8 cellular contexts compared by ENCODE assay signal in the genomic region with DNA sequence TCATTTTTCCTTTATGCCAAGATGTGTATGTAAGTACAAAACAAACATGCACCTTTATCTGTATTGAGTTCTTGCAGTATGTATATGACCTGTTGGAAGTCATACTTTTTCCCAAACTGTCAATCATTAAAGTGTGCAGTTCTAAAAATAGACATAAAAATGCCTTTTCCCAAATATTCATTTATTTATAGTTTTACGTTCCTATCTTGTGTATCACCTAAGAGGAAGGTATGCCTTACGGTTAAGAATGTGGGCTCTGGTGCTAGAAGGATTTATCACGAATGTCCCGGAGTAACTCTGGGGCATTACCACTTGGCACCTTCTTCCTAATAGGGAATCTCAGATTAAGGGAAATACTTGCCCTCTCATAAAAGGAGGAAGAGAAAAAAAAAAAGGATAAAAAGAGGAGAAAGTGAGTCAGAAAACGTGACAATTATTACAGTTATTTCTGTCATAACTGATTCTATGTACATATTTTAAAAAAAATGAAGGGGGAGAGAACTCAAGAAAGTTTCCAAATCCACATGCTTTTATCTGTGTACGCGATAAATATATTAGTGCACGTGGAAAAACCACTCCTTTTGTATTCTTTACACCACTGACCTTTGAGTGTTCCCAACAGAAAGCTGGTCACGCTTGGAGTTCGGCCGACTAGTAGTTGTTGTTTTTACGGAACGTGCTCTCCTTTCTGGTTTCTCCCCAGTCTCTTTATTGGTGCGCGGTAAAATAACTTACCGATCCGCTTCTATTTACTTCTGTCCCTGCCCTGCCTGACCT. TPM values are rescaled to one million over a fixed set of nuclear protein-coding genes. Genes with fewer than 3 reads are reported as not detected.
DNase-seq lines count a peak whose midpoint lies in the region; ATAC-seq and TF ChIP-seq lines count a peak whose summit lies in the region.

No MANE protein-coding gene starts in this region.

- under 1% methylated on average over 17 of the region's 17 CpGs for WGBS in prostate gland

- H3K4me3 ChIP-seq in GM12865 (ENCODE audit: low read depth, low read length) (peak overlapping the region; percentile 96), MM.1S (ENCODE audit: low read length) (peak overlapping the region; percentile 89), prostate gland (peak overlapping the region; percentile 54 to 89)

- H3K9me3 ChIP-seq in MM.1S (replicated peaks; ENCODE audit: insufficient read depth, low read length): no peaks in the 10 kb centered on the region
- no peaks in the 10 kb centered on the region for H3K9me3 ChIP-seq in prostate gland

- no peaks in the 10 kb centered on the region for H3K9me2 ChIP-seq in MM.1S (replicated peaks; ENCODE audit: insufficient read depth, low read length)

- H3K79me2 ChIP-seq in MM.1S (ENCODE audit: low read length): peaks cover 76% of the 10 kb centered on the region

- intact Hi-C loops in prostate gland (cut with DNase I): no loop called here

- no peak for TF ChIP-seq CTCF in GM12865 (IDR thresholded peaks at IDR 0.05; ENCODE audit: insufficient read depth, low read depth, low read length, missing control alignments)
- no peak for TF ChIP-seq CTCF in MM.1S (IDR thresholded peaks at IDR 0.05; ENCODE audit: low read length)
- no peak for TF ChIP-seq CTCF in prostate gland (IDR thresholded peaks at IDR 0.05)

- TF ChIP-seq POLR2A in erythroblast (IDR thresholded peaks at IDR 0.05; ENCODE audit: low read length) (no peak), prostate gland (IDR thresholded peaks at IDR 0.05) (no peak)

- peak overlapping the region; percentile 87 for H3K4me2 ChIP-seq in MM.1S (ENCODE audit: low read depth, low read length)

- peak overlapping the region; percentile 93 for H3K9ac ChIP-seq in MM.1S (ENCODE audit: low read length)

- DNase-seq in GM12865 (ENCODE audit: low read depth) (no peak), MM.1S (no peak), erythroblast (lab: John Stamatoyannopoulos, UW) (peak; percentile 28 to 34), prostate gland (ENCODE audit: low spot score) (peak; percentile 85), NCI-H1694 (lab: John Stamatoyannopoulos, UW) (no peak), AG08395 (ENCODE audit: low spot score) (no peak), activated gamma-delta T cell (lab: John Stamatoyannopoulos, UW) (no peak)

- H4K20me1 ChIP-seq in MM.1S (ENCODE audit: insufficient read depth, low read length): peaks cover 4% of the 10 kb centered on the region; the same call in 1 of the 2 replicates

- no peaks in the 10 kb centered on the region; the same call in 1 of the 2 replicates for H3K36me3 ChIP-seq in MM.1S (replicated peaks; ENCODE audit: insufficient read depth, low read length)
- H3K36me3 ChIP-seq in prostate gland: no peaks in the 10 kb centered on the region

- no peak for ATAC-seq in HG03378 (IDR thresholded peaks at IDR 0.05; ENCODE audit: unreplicated experiment)

- no peaks in the 10 kb centered on the region for H3F3A ChIP-seq in MM.1S (ENCODE audit: insufficient read depth, low read length)

- H3K27me3 ChIP-seq in MM.1S (replicated peaks; ENCODE audit: insufficient read depth, low read length) (no peaks in the 10 kb centered on the region), prostate gland (replicated peaks; ENCODE audit: insufficient read depth) (no peaks in the 10 kb centered on the region)

- H3K27ac ChIP-seq in MM.1S (ENCODE audit: low read length) (peak overlapping the region; percentile 73), prostate gland (peak overlapping the region; percentile 93 to 96)

- H2AFZ ChIP-seq in MM.1S (ENCODE audit: low read length): peak overlapping the region; percentile 86

- H3K4me1 ChIP-seq in MM.1S (ENCODE audit: low read length): peaks cover 6% of the 10 kb centered on the region
- H3K4me1 ChIP-seq in prostate gland (replicated peaks): peaks cover 6% of the 10 kb centered on the region

RNA-seq across cellular contexts. Expression of gene MCEE, which starts 0.7 kb away (rescaled TPM):
- 10 to 100 TPM; 18.2 to 41.4 TPM for total RNA-seq in prostate gland

RNA-seq across cellular contexts. Expression of gene MPHOSPH10, which starts 1.1 kb away (rescaled TPM):
- 10 to 100 TPM; 20.2 to 25.9 TPM for total RNA-seq in prostate gland

Comparison
In these comparisons a context has a peak if more than half of its experiments do, and no peak if none do; other contexts are left out.
1. DNase-seq: peak in erythroblast (2 of 2) and prostate gland (single experiment); none in GM12865 (single experiment), MM.1S (single experiment), NCI-H1694 (single experiment), AG08395 (single experiment) and activated gamma-delta T cell (single experiment).
2. Peak in every context shown above with its lines, with median percentiles within 50 percentile points of each other: H3K4me3 ChIP-seq.